Comparison of ENCODE assay signal across 9 cellular contexts in the genomic region with DNA sequence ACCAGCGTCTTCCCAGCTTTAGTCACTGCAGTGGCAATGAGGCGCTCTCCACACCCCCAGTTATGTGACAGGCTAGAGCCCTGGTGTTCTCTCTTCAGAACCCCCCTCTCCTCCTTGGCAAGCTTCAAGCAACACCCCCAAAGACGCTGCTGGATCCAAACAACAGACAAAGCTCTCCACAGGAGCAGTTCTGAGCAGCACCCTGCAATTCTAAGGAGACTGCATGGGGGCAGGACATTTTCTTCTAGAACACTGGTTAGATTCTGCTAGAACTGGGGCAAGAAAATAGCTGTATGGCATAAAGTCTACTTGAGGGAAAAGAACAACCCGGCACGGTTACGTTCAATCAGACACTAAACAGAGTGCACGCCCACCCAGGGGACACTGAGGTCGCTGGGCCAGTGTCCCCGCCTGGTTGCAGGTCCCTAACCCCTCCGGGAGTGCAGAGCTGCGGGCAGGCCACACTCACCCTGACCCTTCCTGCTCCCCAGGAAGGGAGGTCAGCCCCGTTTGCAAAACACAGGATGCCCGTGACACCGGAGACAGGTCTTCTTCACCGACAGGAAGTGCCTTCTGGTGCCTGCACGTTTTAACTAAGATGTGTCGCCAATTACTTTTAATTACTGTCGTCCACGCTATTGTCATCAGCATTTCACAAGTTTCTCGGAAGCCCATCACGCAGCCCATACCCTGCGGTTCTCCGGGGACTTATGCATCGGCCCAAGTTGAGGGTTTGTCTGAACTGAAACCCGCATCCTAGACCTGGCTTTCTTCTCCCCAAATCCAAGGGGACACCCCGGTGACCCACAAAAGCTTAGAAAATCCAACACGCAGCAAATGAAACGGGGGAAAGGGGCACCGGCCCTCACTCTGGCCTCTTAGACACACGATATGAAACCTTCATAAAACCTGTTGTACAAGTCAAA.
A peak's percentile ranks its signal among the peaks of the same experiment; 100 is the strongest.
DNase-seq lines count a peak whose midpoint lies in the region; ATAC-seq and TF ChIP-seq lines count a peak whose summit lies in the region.
"Had no signal": no experiment of that assay in that cellular context is flagged by ENCODE, and none has a peak within 500 bp of the region (broad histone marks: within the 10 kb centered on the region; RNA-seq: fewer than 3 reads in every experiment).

No MANE protein-coding gene starts in this region.

- intact Hi-C loops in dendritic cell treated with granulocyte-macrophage colony-stimulating factor and Interleukin-4, amounts not matched to agents 40 ng/mL and 50 ng/mL, for 4 days (cut with micrococcal nuclease): no loop called here

- peak overlapping the region; percentile 49 for H3K4me3 Mint-ChIP-seq in dendritic cell treated with granulocyte-macrophage colony-stimulating factor and Interleukin-4, amounts not matched to agents 40 ng/mL and 50 ng/mL, for 4 days
- peak overlapping the region; percentile 75 for H3K4me3 Mint-ChIP-seq in nephron progenitor cell

- no peak for ATAC-seq in RWPE2 (ENCODE audit: low read depth)
- ATAC-seq in HG02973 (IDR thresholded peaks at IDR 0.05; ENCODE audit: unreplicated experiment): no peak
- ATAC-seq in HG02798 (IDR thresholded peaks at IDR 0.05; ENCODE audit: poor library complexity, unreplicated experiment): no peak

- H3K27ac ChIP-seq in BLaER1 (no peak overlapping the region), RWPE2 (ENCODE audit: poor library complexity, severe bottlenecking) (no peak overlapping the region)

- no peak overlapping the region for H3K9ac ChIP-seq in BLaER1

- H3K27me3 Mint-ChIP-seq in dendritic cell treated with granulocyte-macrophage colony-stimulating factor and Interleukin-4, amounts not matched to agents 40 ng/mL and 50 ng/mL, for 4 days: peaks cover 52% of the 10 kb centered on the region
- H3K27me3 Mint-ChIP-seq in nephron progenitor cell (ENCODE audit: low read depth, poor library complexity): peaks cover 94% of the 10 kb centered on the region

- H3K36me3 ChIP-seq in BLaER1 (no peaks in the 10 kb centered on the region), RWPE2 (ENCODE audit: low read depth) (no peaks in the 10 kb centered on the region)

- peak overlapping the region; percentile 46; the same call in 1 of the 2 replicates for H3K4me3 ChIP-seq in BLaER1
- H3K4me3 ChIP-seq in RWPE2 (ENCODE audit: severe bottlenecking): peak overlapping the region; percentile 32

- DNase-seq in RWPE2 (ENCODE audit: low spot score): no peak
- DNase-seq in nephron progenitor cell: no peak
- no peak for DNase-seq in kidney tubule cell (ENCODE audit: low spot score)
- DNase-seq in NCI-H524 treated with DMSO at 0.1 percent for 48 hours (lab: John Stamatoyannopoulos, UW): no peak
- DNase-seq: NCI-H1417 treated with DMSO at 0.1 percent for 48 hours had no signal

- H3K27ac Mint-ChIP-seq in dendritic cell treated with granulocyte-macrophage colony-stimulating factor and Interleukin-4, amounts not matched to agents 40 ng/mL and 50 ng/mL, for 4 days: no peak overlapping the region
- H3K27ac Mint-ChIP-seq in nephron progenitor cell: no peak overlapping the region

- TF ChIP-seq CTCF in RWPE2 (IDR thresholded peaks at IDR 0.05; ENCODE audit: poor library complexity, severe bottlenecking) (no peak), nephron progenitor cell (IDR thresholded peaks at IDR 0.05) (no peak)

- H4K20me1 ChIP-seq in BLaER1: peaks cover 6% of the 10 kb centered on the region; the same call in 1 of the 2 replicates

- no peaks in the 10 kb centered on the region for H3K9me3 Mint-ChIP-seq in dendritic cell treated with granulocyte-macrophage colony-stimulating factor and Interleukin-4, amounts not matched to agents 40 ng/mL and 50 ng/mL, for 4 days
- H3K9me3 Mint-ChIP-seq in nephron progenitor cell: no peaks in the 10 kb centered on the region

- peaks cover 21% of the 10 kb centered on the region for H3K9me3 ChIP-seq in BLaER1
- no peaks in the 10 kb centered on the region for H3K9me3 ChIP-seq in RWPE2 (ENCODE audit: severe bottlenecking)

- H3K36me3 Mint-ChIP-seq in dendritic cell treated with granulocyte-macrophage colony-stimulating factor and Interleukin-4, amounts not matched to agents 40 ng/mL and 50 ng/mL, for 4 days (ENCODE audit: low read depth): no peaks in the 10 kb centered on the region
- H3K36me3 Mint-ChIP-seq in nephron progenitor cell (ENCODE audit: low read depth): no peaks in the 10 kb centered on the region

- H3K27me3 ChIP-seq in BLaER1 (peaks cover 46% of the 10 kb centered on the region), RWPE2 (ENCODE audit: insufficient read depth, poor library complexity, severe bottlenecking) (peaks cover 3% of the 10 kb centered on the region)

- H3K4me1 Mint-ChIP-seq in dendritic cell treated with granulocyte-macrophage colony-stimulating factor and Interleukin-4, amounts not matched to agents 40 ng/mL and 50 ng/mL, for 4 days (ENCODE audit: low read depth): peaks cover 10% of the 10 kb centered on the region
- peaks cover 23% of the 10 kb centered on the region for H3K4me1 Mint-ChIP-seq in nephron progenitor cell

- peaks cover 7% of the 10 kb centered on the region for H3K4me1 ChIP-seq in BLaER1
- H3K4me1 ChIP-seq in RWPE2 (ENCODE audit: insufficient read depth, poor library complexity, severe bottlenecking): no peaks in the 10 kb centered on the region

- no peak overlapping the region for H3K4me2 ChIP-seq in BLaER1
